8 cellular contexts compared by ENCODE assay signal in the genomic region with DNA sequence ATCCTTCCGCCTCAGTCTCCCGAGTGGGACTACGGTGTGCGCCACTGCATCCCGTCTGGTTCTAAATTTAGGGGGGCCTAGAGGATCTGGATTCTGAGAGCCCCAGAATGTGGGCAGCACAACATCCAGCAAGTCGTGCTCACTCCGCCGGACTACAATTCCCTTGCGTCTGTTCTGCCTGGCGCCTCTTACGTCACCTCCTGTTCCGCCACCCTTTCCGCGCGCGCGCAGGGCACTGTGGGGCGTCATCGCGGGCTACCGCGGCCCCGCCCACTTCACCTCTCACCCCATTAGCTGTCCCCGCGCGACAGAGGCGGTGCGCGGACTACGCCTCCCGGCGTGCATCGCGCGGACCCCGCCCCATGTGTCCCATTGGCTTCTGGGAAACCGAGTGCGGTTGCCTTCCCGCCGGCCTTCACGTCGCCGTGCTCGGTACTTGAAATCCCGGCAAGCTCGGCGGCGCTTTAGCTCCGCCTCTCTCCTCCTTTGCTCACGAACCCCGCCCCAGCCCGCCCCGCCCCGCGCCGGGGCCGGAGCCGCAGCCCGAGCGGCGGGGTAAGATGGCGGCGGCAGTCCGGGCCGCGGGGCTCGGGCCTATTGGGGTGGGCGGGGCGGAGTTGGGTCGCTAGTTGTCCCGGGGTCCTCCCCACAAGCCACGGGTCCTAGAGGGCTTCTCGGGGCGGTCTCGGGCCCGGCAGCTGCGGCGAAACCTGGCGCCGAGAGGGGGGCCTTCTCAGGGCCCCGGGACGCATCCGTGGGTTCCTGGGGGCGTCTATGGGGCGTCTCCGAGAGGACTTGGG. TPM values are rescaled to one million over a fixed set of nuclear protein-coding genes. Genes with fewer than 3 reads are reported as not detected.
DNase-seq lines count a peak whose midpoint lies in the region; ATAC-seq and TF ChIP-seq lines count a peak whose summit lies in the region.

A gene with protein sequence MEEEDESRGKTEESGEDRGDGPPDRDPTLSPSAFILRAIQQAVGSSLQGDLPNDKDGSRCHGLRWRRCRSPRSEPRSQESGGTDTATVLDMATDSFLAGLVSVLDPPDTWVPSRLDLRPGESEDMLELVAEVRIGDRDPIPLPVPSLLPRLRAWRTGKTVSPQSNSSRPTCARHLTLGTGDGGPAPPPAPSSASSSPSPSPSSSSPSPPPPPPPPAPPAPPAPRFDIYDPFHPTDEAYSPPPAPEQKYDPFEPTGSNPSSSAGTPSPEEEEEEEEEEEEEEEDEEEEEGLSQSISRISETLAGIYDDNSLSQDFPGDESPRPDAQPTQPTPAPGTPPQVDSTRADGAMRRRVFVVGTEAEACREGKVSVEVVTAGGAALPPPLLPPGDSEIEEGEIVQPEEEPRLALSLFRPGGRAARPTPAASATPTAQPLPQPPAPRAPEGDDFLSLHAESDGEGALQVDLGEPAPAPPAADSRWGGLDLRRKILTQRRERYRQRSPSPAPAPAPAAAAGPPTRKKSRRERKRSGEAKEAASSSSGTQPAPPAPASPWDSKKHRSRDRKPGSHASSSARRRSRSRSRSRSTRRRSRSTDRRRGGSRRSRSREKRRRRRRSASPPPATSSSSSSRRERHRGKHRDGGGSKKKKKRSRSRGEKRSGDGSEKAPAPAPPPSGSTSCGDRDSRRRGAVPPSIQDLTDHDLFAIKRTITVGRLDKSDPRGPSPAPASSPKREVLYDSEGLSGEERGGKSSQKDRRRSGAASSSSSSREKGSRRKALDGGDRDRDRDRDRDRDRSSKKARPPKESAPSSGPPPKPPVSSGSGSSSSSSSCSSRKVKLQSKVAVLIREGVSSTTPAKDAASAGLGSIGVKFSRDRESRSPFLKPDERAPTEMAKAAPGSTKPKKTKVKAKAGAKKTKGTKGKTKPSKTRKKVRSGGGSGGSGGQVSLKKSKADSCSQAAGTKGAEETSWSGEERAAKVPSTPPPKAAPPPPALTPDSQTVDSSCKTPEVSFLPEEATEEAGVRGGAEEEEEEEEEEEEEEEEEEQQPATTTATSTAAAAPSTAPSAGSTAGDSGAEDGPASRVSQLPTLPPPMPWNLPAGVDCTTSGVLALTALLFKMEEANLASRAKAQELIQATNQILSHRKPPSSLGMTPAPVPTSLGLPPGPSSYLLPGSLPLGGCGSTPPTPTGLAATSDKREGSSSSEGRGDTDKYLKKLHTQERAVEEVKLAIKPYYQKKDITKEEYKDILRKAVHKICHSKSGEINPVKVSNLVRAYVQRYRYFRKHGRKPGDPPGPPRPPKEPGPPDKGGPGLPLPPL (plus strand): TSS at position 522 of the 800 bp plus-strand sequence. CDS start 2,818 bp downstream, outside the sequence.

- peaks cover 52% of the 10 kb centered on the region for H3K79me2 ChIP-seq in PC-9 (ENCODE audit: low read depth)

- H3K36me3 ChIP-seq in PC-9 (ENCODE audit: low read depth): peaks cover 11% of the 10 kb centered on the region
- peaks cover 5% of the 10 kb centered on the region for H3K36me3 ChIP-seq in mucosa of descending colon (ENCODE audit: low read depth)

- peak within 1 kb of the TSS; percentile 99 for H3K4me3 ChIP-seq in Jurkat, Clone E6-1 (ENCODE audit: low read length)
- H3K4me3 ChIP-seq in PC-9 (peak within 1 kb of the TSS; percentile 97), mucosa of descending colon (peak within 1 kb of the TSS; percentile 73)

- POLR2A ChIA-PET in PC-9 (lab: Charles Lee; ENCODE audit: unreplicated experiment): interaction anchor here (0.5 to 2.4 kb wide), 17 partner anchors 16 to 1255 kb away, joined by 3 to 25 read pairs (median 5); a partner anchor contains a TSS

- H2AFZ ChIP-seq in PC-9: peak within 1 kb of the TSS; percentile 84

- CTCF ChIA-PET in PC-9 (lab: Charles Lee): interaction anchor here (0.6 to 1.1 kb wide), 2 partner anchors 66 to 72 kb away, joined by 3 read pairs; no protein-coding TSS in a partner anchor

- intact Hi-C loops in PC-9 (cut with micrococcal nuclease; ENCODE audit: unreplicated experiment) (loop anchor here (1.0 to 10.0 kb wide), 7 partner anchors 22 to 770 kb away; a partner anchor contains a TSS), mucosa of descending colon (cut with DNase I, micrococcal nuclease) (no loop called here)

- peak; percentile 55 for ATAC-seq in GM21576 (IDR thresholded peaks at IDR 0.05; ENCODE audit: unreplicated experiment)
- ATAC-seq in mucosa of descending colon: peak; percentile 79

- H3K9me2 ChIP-seq in PC-9 (ENCODE audit: insufficient read depth): no peaks in the 10 kb centered on the region

- H3K9me3 ChIP-seq in PC-9 (ENCODE audit: insufficient read depth, low read depth) (no peaks in the 10 kb centered on the region), mucosa of descending colon (no peaks in the 10 kb centered on the region)

- no peaks in the 10 kb centered on the region for H3K27me3 ChIP-seq in PC-9 (ENCODE audit: insufficient read depth, low read depth)

- DNase-seq in DMS114 treated with DMSO at 0.1 percent for 48 hours (lab: John Stamatoyannopoulos, UW; ENCODE audit: unreplicated experiment) (peak; percentile 89), PC-9 (peak; percentile 96 to 100), epithelial cell of prostate (ENCODE audit: low read depth, low spot score) (peak; percentile 97), mucosa of descending colon (peak; percentile 99 to 100 (median 99))
- DNase-seq in Jurkat, Clone E6-1 (ENCODE audit: low read depth, low spot score): peak; percentile 98
- DNase-seq in activated T-cell treated with anti-CD3 and anti-CD28 coated beads, Interleukin-2, amount 50 U/mL, for 1 hour: peak; percentile 99
- peak; percentile 99 for DNase-seq in stimulated activated CD8-positive, alpha-beta memory T cell treated with anti-CD3 and anti-CD28 coated beads, Interleukin-4, amount 100 ng/mL, for 24 hours (ENCODE audit: low read depth)

- no peak for TF ChIP-seq CTCF in PC-9 (conservative IDR thresholded peaks at IDR 0.05)
- TF ChIP-seq CTCF in mucosa of descending colon (IDR thresholded peaks at IDR 0.05): no peak

- no TSS peak for BruUV-seq in PC-9 (replicated peaks; lab: Mats Ljungman, UMichigan)

- H3F3A ChIP-seq in PC-9 (ENCODE audit: insufficient read depth, low read depth): peaks cover 15% of the 10 kb centered on the region

- peaks cover 21% of the 10 kb centered on the region for H4K20me1 ChIP-seq in PC-9 (ENCODE audit: insufficient read depth)

- H3K4me1 ChIP-seq in PC-9 (replicated peaks; ENCODE audit: insufficient read depth) (peaks cover 37% of the 10 kb centered on the region), mucosa of descending colon (ENCODE audit: low read depth) (peaks cover 32% of the 10 kb centered on the region)

- H3K4me2 ChIP-seq in PC-9: peak within 1 kb of the TSS; percentile 99

- H3K27ac ChIP-seq in PC-9: peak within 1 kb of the TSS; percentile 100
- peak within 1 kb of the TSS; percentile 100 for H3K27ac ChIP-seq in epithelial cell of prostate

RNA-seq across cellular contexts. Expression of the gene that starts here (rescaled TPM):
- 34.5 TPM for polyA plus RNA-seq in Jurkat, Clone E6-1 (2012; ENCODE audit: insufficient read depth, insufficient read length)
- 86.9 and 91.3 TPM in 2 replicates for total RNA-seq in PC-9 (2021)
- total RNA-seq in mucosa of descending colon: 10 to 100 TPM; 55.5 to 75.0 (median 56.1) TPM

Comparison
In these comparisons a context has a peak if more than half of its experiments do, and no peak if none do; other contexts are left out.
1. Peak in every context shown above with its lines: DNase-seq, ATAC-seq, H3K4me3 ChIP-seq and H3K27ac ChIP-seq.